ENCODE assay signal across 1 cellular context in genomic region chr9:111937301-111937700, GRCh38.
TF ChIP-seq lines count a peak whose summit lies in the region.

No MANE protein-coding gene starts in this region.

TF ChIP-seq in GM12878, 131 proteins besides CTCF, POLR2A, EP300 and RAD21:
- no peak for TF ChIP-seq PRDM15 (CRISPR knock-in tag; IDR thresholded peaks at IDR 0.05)
- TF ChIP-seq CUX1 (IDR thresholded peaks at IDR 0.05; ENCODE audit: insufficient replicate concordance, low read depth, low read length) = no peak
- TF ChIP-seq TCF3 (IDR thresholded peaks at IDR 0.05; ENCODE audit: borderline replicate concordance, insufficient read depth, low read depth, low read length) = no peak
- no peak for TF ChIP-seq ATF3 (IDR thresholded peaks at IDR 0.05; ENCODE audit: borderline replicate concordance, extremely low read depth, low read depth, low read length)
- no peak for TF ChIP-seq MLLT1 (IDR thresholded peaks at IDR 0.05)
